Comparison of ENCODE assay signal across 19 cellular contexts in the genomic region with DNA sequence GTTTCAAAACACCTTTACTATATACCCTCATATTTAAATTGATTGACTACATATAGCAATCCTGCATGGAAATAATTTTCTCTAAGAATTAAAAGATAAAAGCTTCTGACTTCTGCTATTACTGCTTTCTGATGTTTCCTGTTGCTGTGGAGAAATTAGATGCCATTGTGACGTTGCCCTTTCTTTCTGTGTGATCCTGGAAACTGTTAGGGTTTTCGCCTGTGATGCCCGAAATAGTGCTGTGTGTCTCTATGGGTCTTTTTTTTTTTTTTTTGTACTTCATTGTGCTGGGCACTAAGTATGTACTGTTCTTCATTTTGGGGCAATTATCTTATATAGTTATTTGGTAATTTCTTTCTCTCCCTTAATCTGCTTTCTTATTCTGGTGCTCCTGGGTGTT.
DNase-seq lines count a peak whose midpoint lies in the region; ATAC-seq and TF ChIP-seq lines count a peak whose summit lies in the region.
"Had no signal": no experiment of that assay in that cellular context is flagged by ENCODE, and none has a peak within 500 bp of the region (broad histone marks: within the 10 kb centered on the region; RNA-seq: fewer than 3 reads in every experiment).

No MANE protein-coding gene starts in this region.

- POLR2A ChIA-PET in HEK293 (lab: Yijun Ruan, JAX) = interaction anchor here (1.9 kb wide), 1 partner anchor 39 kb away, joined by 5 read pairs; no protein-coding TSS in a partner anchor
- POLR2A ChIA-PET in naive thymus-derived CD4-positive, alpha-beta T cell (lab: Charles Lee) = interaction anchor here (0.7 kb wide), 1 partner anchor 203 kb away, joined by 3 read pairs; no protein-coding TSS in a partner anchor

- no peaks in the 10 kb centered on the region for H3K9me3 Mint-ChIP-seq in chondrocyte (ENCODE audit: low read depth)
- H3K9me3 Mint-ChIP-seq in naive thymus-derived CD4-positive, alpha-beta T cell = peaks cover 0 to 2% (median 0%) of the 10 kb centered on the region in 11 donors
- H3K9me3 Mint-ChIP-seq: CD14-positive monocyte had no signal

- H3K36me3 ChIP-seq in HEK293 (ENCODE audit: control insufficient read depth in 2 of 2, insufficient read depth in 1 of 2, low read length in 2 of 2) (no peaks in the 10 kb centered on the region), SK-N-MC (ENCODE audit: insufficient read depth, low read length) (no peaks in the 10 kb centered on the region), colonic mucosa (no peaks in the 10 kb centered on the region)
- no peaks in the 10 kb centered on the region for H3K36me3 ChIP-seq in naive thymus-derived CD4-positive, alpha-beta T cell (ENCODE audit: control insufficient read depth in 2 of 3, insufficient read depth in 3 of 3, low read length in 3 of 3)
- H3K36me3 ChIP-seq: HAP-1 had no signal

- H3K4me3 ChIP-seq in HEK293 (ENCODE audit: low read depth, low read length) = no peak overlapping the region
- H3K4me3 ChIP-seq in SK-N-MC = no peak overlapping the region
- no peak overlapping the region for H3K4me3 ChIP-seq in naive thymus-derived CD4-positive, alpha-beta T cell (ENCODE audit: low read length)
- H3K4me3 ChIP-seq in colonic mucosa = no peak overlapping the region
- H3K4me3 ChIP-seq: HAP-1 had no signal

- peak overlapping the region; percentile 24 for H3K27ac Mint-ChIP-seq in chondrocyte (ENCODE audit: unreplicated experiment)
- peak overlapping the region in 3 of 9 donors; percentile 28 to 43 (median 36) for H3K27ac Mint-ChIP-seq in naive thymus-derived CD4-positive, alpha-beta T cell

- H3K4me1 Mint-ChIP-seq in chondrocyte (ENCODE audit: low read depth) = peaks cover 63% of the 10 kb centered on the region
- peaks cover 59 to 98% (median 94%) of the 10 kb centered on the region in 7 donors for H3K4me1 Mint-ChIP-seq in naive thymus-derived CD4-positive, alpha-beta T cell

- H3K4me1 ChIP-seq in HEK293 (ENCODE audit: control insufficient read depth, insufficient read depth, low read length) = peaks cover 26% of the 10 kb centered on the region
- peaks cover 0 to 37% of the 10 kb centered on the region in 2 donors for H3K4me1 ChIP-seq in naive thymus-derived CD4-positive, alpha-beta T cell (ENCODE audit: control insufficient read depth in 2 of 2, insufficient read depth in 2 of 2, low read length in 2 of 2)
- H3K4me1 ChIP-seq in colonic mucosa = peaks cover 6% of the 10 kb centered on the region

- no peak overlapping the region for H3K27ac ChIP-seq in HEK293 (ENCODE audit: extremely low read depth, low read depth, low read length)
- H3K27ac ChIP-seq in SK-N-MC = peak overlapping the region; percentile 58
- no peak overlapping the region for H3K27ac ChIP-seq in naive thymus-derived CD4-positive, alpha-beta T cell (ENCODE audit: low read depth, low read length)
- H3K27ac ChIP-seq in colonic mucosa = no peak overlapping the region

- H3K9ac ChIP-seq in SK-N-MC (ENCODE audit: insufficient read length) = peak overlapping the region; percentile 2
- H3K9ac ChIP-seq in colonic mucosa (ENCODE audit: low read depth in 2 of 2, low read length in 2 of 2) = no peak overlapping the region

- intact Hi-C loops in naive thymus-derived CD4-positive, alpha-beta T cell (cut with micrococcal nuclease) = loop anchor here in 1 of 2 donors (2.0 kb wide), 1 partner anchor 13 kb away; no protein-coding TSS in a partner anchor
- intact Hi-C loops in colonic mucosa (cut with DNase I) = no loop called here

- TF ChIP-seq CTCF in HEK293 (tag by site-specific recombination; IDR thresholded peaks at IDR 0.05) = no peak
- no peak for TF ChIP-seq CTCF in chondrocyte (IDR thresholded peaks at IDR 0.05)
- no peak for TF ChIP-seq CTCF in colonic mucosa (IDR thresholded peaks at IDR 0.05)

- no peaks in the 10 kb centered on the region for H3K36me3 Mint-ChIP-seq in chondrocyte (ENCODE audit: low read depth)
- H3K36me3 Mint-ChIP-seq in naive thymus-derived CD4-positive, alpha-beta T cell = no peaks in the 10 kb centered on the region

- no peaks in the 10 kb centered on the region for H3K9me3 ChIP-seq in HEK293 (ENCODE audit: control insufficient read depth, insufficient read depth, low read depth, low read length)
- no peaks in the 10 kb centered on the region for H3K9me3 ChIP-seq in SK-N-MC (ENCODE audit: low read depth, low read length)
- no peaks in the 10 kb centered on the region for H3K9me3 ChIP-seq in naive thymus-derived CD4-positive, alpha-beta T cell (ENCODE audit: control insufficient read depth in 2 of 3, low read length in 3 of 3)
- H3K9me3 ChIP-seq in colonic mucosa = no peaks in the 10 kb centered on the region
- H3K9me3 ChIP-seq: HAP-1 had no signal

- CTCF ChIA-PET in HEK293 (lab: Yijun Ruan, JAX) = interaction anchor here (0.6 kb wide), 1 partner anchor 270 kb away, joined by 5 read pairs; no protein-coding TSS in a partner anchor
- CTCF ChIA-PET in naive thymus-derived CD4-positive, alpha-beta T cell (lab: Charles Lee) = no interaction called here

- H3K27me3 ChIP-seq in naive thymus-derived CD4-positive, alpha-beta T cell (ENCODE audit: control insufficient read depth in 2 of 2, insufficient read depth in 2 of 2, low read length in 2 of 2) = no peaks in the 10 kb centered on the region
- H3K27me3 ChIP-seq in colonic mucosa = no peaks in the 10 kb centered on the region

- DNase-seq in SK-N-MC (ENCODE audit: low read depth, low spot score) (no peak), chondrocyte (ENCODE audit: low spot score) (no peak), colonic mucosa (no peak), left lobe of liver (ENCODE audit: low spot score) (no peak), GM03348 (ENCODE audit: low spot score) (no peak), cerebellar cortex (ENCODE audit: low spot score) (no peak)
- DNase-seq in naive thymus-derived CD4-positive, alpha-beta T cell = peak in 2 of 9 donors; percentile 19 to 21
- DNase-seq: COR-L47, NCI-H1092 treated with DMSO at 0.1 percent for 48 hours, NCI-H1694 treated with DMSO at 0.1 percent for 48 hours, NCI-H2107, NCI-H510A treated with DMSO at 0.1 percent for 48 hours, NCI-H774, OCI-M1, RPMI8226, SIG-M5 had no signal

- ATAC-seq in naive thymus-derived CD4-positive, alpha-beta T cell = peak; percentile 27
- ATAC-seq in left lobe of liver = no peak

- H3K27me3 Mint-ChIP-seq in chondrocyte (ENCODE audit: low read depth) = no peaks in the 10 kb centered on the region
- no peaks in the 10 kb centered on the region for H3K27me3 Mint-ChIP-seq in naive thymus-derived CD4-positive, alpha-beta T cell

- no peak overlapping the region for H3K4me3 Mint-ChIP-seq in chondrocyte (ENCODE audit: unreplicated experiment)
- H3K4me3 Mint-ChIP-seq in naive thymus-derived CD4-positive, alpha-beta T cell = peak overlapping the region in 4 of 10 donors; percentile 6 to 36 (median 14)
- H3K4me3 Mint-ChIP-seq: CD14-positive monocyte had no signal

TF ChIP-seq in HEK293, 187 proteins besides CTCF, POLR2A, EP300 and RAD21:
- TF ChIP-seq ZNF692 (tag by site-specific recombination; IDR thresholded peaks at IDR 0.05) = no peak
- TF ChIP-seq, protein P1, sequence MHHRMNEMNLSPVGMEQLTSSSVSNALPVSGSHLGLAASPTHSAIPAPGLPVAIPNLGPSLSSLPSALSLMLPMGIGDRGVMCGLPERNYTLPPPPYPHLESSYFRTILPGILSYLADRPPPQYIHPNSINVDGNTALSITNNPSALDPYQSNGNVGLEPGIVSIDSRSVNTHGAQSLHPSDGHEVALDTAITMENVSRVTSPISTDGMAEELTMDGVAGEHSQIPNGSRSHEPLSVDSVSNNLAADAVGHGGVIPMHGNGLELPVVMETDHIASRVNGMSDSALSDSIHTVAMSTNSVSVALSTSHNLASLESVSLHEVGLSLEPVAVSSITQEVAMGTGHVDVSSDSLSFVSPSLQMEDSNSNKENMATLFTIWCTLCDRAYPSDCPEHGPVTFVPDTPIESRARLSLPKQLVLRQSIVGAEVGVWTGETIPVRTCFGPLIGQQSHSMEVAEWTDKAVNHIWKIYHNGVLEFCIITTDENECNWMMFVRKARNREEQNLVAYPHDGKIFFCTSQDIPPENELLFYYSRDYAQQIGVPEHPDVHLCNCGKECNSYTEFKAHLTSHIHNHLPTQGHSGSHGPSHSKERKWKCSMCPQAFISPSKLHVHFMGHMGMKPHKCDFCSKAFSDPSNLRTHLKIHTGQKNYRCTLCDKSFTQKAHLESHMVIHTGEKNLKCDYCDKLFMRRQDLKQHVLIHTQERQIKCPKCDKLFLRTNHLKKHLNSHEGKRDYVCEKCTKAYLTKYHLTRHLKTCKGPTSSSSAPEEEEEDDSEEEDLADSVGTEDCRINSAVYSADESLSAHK (tag by site-specific recombination; IDR thresholded peaks at IDR 0.05) = 0 out of 2 replicates have a peak, but pooled peaks have one; percentile 31
